ENCODE assay signal across 8 cellular contexts in the genomic region with DNA sequence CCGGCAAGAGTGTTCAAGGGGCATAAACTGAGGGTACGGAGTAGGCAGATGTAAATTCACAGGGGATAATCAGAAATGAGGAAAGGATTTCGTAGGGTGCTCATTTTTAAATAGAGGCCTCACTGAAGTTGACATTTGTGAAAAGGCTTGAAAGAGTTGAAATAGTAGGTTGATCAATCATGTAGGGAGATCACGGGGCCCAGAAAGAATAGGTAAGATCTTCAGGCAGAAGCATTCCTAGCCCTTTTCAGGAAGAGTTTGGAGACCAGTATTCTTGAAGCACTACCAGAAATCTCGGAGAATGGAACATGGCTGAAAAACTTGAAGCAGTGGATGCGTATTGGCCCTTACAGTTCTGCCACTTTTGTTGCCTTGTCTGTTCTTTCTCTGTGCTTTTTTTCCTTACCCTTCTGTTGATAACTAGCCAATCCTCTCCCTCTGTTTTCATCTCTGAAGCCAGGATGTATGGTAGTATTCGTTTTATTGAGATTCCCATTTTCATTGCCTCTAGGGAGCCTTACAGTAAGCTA. TPM values are rescaled to one million over a fixed set of nuclear protein-coding genes. Genes with fewer than 3 reads are reported as not detected.
DNase-seq lines count a peak whose midpoint lies in the region; ATAC-seq, FAIRE-seq and TF ChIP-seq lines count a peak whose summit lies in the region.

No MANE protein-coding gene starts in this region.

- H3K9me3 ChIP-seq in DND-41 (ENCODE audit: insufficient read depth, low read length, severe bottlenecking) (no peaks in the 10 kb centered on the region), muscle layer of duodenum (ENCODE audit: control insufficient read depth in 1 of 2, low read length in 2 of 2) (no peaks in the 10 kb centered on the region)

- H3K27me3 ChIP-seq in DND-41 (ENCODE audit: insufficient read depth, low read length, poor library complexity) (no peaks in the 10 kb centered on the region), bronchial epithelial cell (ENCODE audit: control insufficient read depth, insufficient read depth, low read length) (no peaks in the 10 kb centered on the region), muscle layer of duodenum (ENCODE audit: low read depth, low read length) (no peaks in the 10 kb centered on the region)

- peaks cover 27% of the 10 kb centered on the region for H3K36me3 ChIP-seq in DND-41 (ENCODE audit: insufficient read depth, low read length)
- H3K36me3 ChIP-seq in bronchial epithelial cell (ENCODE audit: control insufficient read depth, insufficient read depth, low read length): peaks cover 1% of the 10 kb centered on the region
- H3K36me3 ChIP-seq in muscle layer of duodenum (ENCODE audit: control insufficient read depth in 1 of 2, insufficient read depth in 2 of 2, low read length in 2 of 2): peaks cover 11 to 13% of the 10 kb centered on the region in 2 donors

- H4K20me1 ChIP-seq in DND-41 (ENCODE audit: insufficient read depth, low read length): 0 out of 2 replicates have a peak, but pooled peaks cover 4% of the 10 kb centered on the region

- peak overlapping the region; percentile 84 for H3K9ac ChIP-seq in DND-41 (ENCODE audit: low read depth, low read length)

- peak overlapping the region; percentile 87 to 98 (median 96) for H3K4me3 Mint-ChIP-seq in IgD-negative memory B cell

- H3K9me3 Mint-ChIP-seq in IgD-negative memory B cell: no peaks in the 10 kb centered on the region

- H3K27ac Mint-ChIP-seq in IgD-negative memory B cell: peak overlapping the region; percentile 80 to 99 (median 94)

- DNase-seq in DND-41 (no peak), bronchial epithelial cell (ENCODE audit: low read depth) (no peak), CD1c-positive myeloid dendritic cell (ENCODE audit: extremely low spot score) (no peak)
- DNase-seq in NK-92 treated with Interleukin-12 subunit alpha and Interleukin-12 subunit beta, amount 100 ng/mL, for 24 hours (lab: John Stamatoyannopoulos, UW): no peak
- DNase-seq in activated CD8-positive, alpha-beta memory T cell treated with anti-CD3 and anti-CD28 coated beads, Interleukin-2, amount 50 U/mL, for 48 hours: no peak

- H3K4me3 ChIP-seq in DND-41 (ENCODE audit: low read depth in 1 of 2, low read length in 2 of 2) (peak overlapping the region; percentile 32 to 90; a peak in 3 of 4 replicates), bronchial epithelial cell (ENCODE audit: low read depth, low read length) (peak overlapping the region; percentile 81), muscle layer of duodenum (ENCODE audit: low read depth in 1 of 2, low read length in 2 of 2) (peak overlapping the region; percentile 74 to 93)

- no peaks in the 10 kb centered on the region for H3K27me3 Mint-ChIP-seq in IgD-negative memory B cell

- ATAC-seq in DND-41 (ENCODE audit: insufficient read depth, low read depth): no peak
- ATAC-seq in GM21526 (IDR thresholded peaks at IDR 0.05; ENCODE audit: low FRiP score, unreplicated experiment): peak; percentile 18

- H3K79me2 ChIP-seq in DND-41 (ENCODE audit: insufficient read depth, low read length): peaks cover 37% of the 10 kb centered on the region

- H3K4me1 Mint-ChIP-seq in IgD-negative memory B cell: peaks cover 17 to 30% (median 18%) of the 10 kb centered on the region in 3 donors

- TF ChIP-seq CTCF in DND-41 (IDR thresholded peaks at IDR 0.05; ENCODE audit: borderline replicate concordance, extremely low read depth, low read length, poor library complexity, severe bottlenecking) (no peak), bronchial epithelial cell (IDR thresholded peaks at IDR 0.05; ENCODE audit: insufficient read depth, low read length, severe bottlenecking) (no peak)

- H3K4me2 ChIP-seq in DND-41 (ENCODE audit: insufficient read depth, low read length): peak overlapping the region; percentile 75

- no peak for FAIRE-seq in bronchial epithelial cell (lab: Jason Lieb, UNC)

- no peaks in the 10 kb centered on the region for H3K36me3 Mint-ChIP-seq in IgD-negative memory B cell

- peak overlapping the region; percentile 90 for H2AFZ ChIP-seq in DND-41 (ENCODE audit: low read depth, low read length)

- peak overlapping the region; percentile 71 for H3K27ac ChIP-seq in DND-41 (ENCODE audit: low read length)
- H3K27ac ChIP-seq in muscle layer of duodenum (ENCODE audit: low read length): peak overlapping the region; percentile 98

- peaks cover 36% of the 10 kb centered on the region for H3K4me1 ChIP-seq in DND-41 (ENCODE audit: insufficient read depth, low read length)
- peaks cover 6 to 11% of the 10 kb centered on the region in 2 donors for H3K4me1 ChIP-seq in muscle layer of duodenum (ENCODE audit: control insufficient read depth in 1 of 2, insufficient read depth in 2 of 2, low read length in 2 of 2)

RNA-seq across cellular contexts. Expression of a gene that starts 0.5 kb away (rescaled TPM):
- polyA plus RNA-seq in IgD-negative memory B cell: 58.2 TPM
- total RNA-seq in bronchial epithelial cell: 73.2 and 103 TPM in 2 replicates
